ENCODE assay signal across 8 cellular contexts in the genomic region with DNA sequence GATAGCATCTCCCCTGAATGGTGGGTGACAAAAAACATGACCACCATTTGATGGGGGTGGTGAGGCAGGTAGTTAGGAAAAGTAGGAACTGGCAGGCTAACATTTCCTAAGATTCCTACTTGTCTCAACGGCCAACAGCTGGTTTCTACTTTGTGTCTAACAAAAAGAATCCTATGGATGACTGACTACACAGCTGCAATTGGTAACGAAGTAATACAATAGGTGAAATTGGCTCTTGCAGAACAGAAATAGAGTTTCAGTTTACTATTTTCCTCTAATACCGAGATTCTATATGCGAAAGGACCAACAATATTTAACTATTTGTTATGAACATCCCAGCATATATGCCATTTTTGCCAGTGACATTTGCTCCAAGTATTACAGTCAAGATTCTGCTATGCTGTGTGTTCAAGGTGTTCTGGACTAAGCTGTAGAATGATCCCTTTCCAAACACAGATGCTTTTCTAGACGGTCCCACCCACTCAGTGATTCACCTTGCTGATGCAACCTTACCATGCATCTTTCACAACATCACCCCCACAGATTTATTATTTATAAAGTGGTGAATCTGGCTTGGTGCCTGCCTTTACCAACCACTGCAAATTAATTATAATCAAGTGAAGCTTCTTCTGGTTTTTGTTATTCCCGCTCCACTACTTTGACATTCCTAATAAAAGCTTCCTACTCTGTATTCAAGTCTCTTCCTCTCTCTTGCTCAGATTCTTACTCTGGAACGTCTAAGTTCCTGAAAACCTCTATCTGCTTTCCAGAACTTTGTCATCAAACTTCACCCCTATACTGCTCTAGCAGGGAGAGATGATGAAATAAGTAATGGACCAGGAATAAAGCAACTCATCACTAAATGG.
DNase-seq lines count a peak whose midpoint lies in the region; ATAC-seq and TF ChIP-seq lines count a peak whose summit lies in the region.

No MANE protein-coding gene starts in this region.

- DNase-seq in NK-92 treated with Interleukin-12 subunit alpha and Interleukin-12 subunit beta, amount 100 ng/mL, for 24 hours (lab: John Stamatoyannopoulos, UW), result peak; percentile 28
- DNase-seq in NK-92 (lab: John Stamatoyannopoulos, UW; ENCODE audit: unreplicated experiment) (no peak), RWPE1 (ENCODE audit: low spot score) (peak; percentile 93), epithelial cell of prostate (ENCODE audit: low read depth, low spot score) (peak; percentile 64), HEK293T (ENCODE audit: extremely low spot score) (no peak)
- peak; percentile 14 to 51 for DNase-seq in stimulated activated CD4-positive, alpha-beta T cell treated with anti-CD3 and anti-CD28 coated beads, Interleukin-2, amount 100 ng/mL, for 24 hours

- POLR2A ChIA-PET in RWPE1 (lab: Yijun Ruan, JAX; ENCODE audit: low non-redundant PET), result interaction anchor here (1.1 kb wide), 1 partner anchor 17 kb away, joined by 6 read pairs; a partner anchor contains a TSS
- POLR2A ChIA-PET in HEK293T (lab: Yijun Ruan, JAX), result interaction anchor here (2.0 to 2.8 kb wide), 2 partner anchors 16 to 29 kb away, joined by 4 to 13 read pairs; a partner anchor contains a TSS

- H3K27ac ChIP-seq in RWPE1 (no peak overlapping the region), epithelial cell of prostate (peak overlapping the region; percentile 80)

- CTCF ChIA-PET in RWPE1 (lab: Yijun Ruan, JAX), result interaction anchor here (0.6 to 1.1 kb wide), 4 partner anchors 15 to 156 kb away, joined by 3 read pairs; no protein-coding TSS in a partner anchor
- CTCF ChIA-PET in HEK293T (lab: Yijun Ruan, JAX), result interaction anchor here (1.6 kb wide), 1 partner anchor 8 kb away, joined by 7 read pairs; no protein-coding TSS in a partner anchor

- no peak for TF ChIP-seq CTCF in RWPE1 (conservative IDR thresholded peaks at IDR 0.05; ENCODE audit: low read depth)

- no peak for ATAC-seq in GM19328 (IDR thresholded peaks at IDR 0.05; ENCODE audit: unreplicated experiment)
- ATAC-seq in GM21447 (IDR thresholded peaks at IDR 0.05; ENCODE audit: unreplicated experiment), result no peak

TF ChIP-seq in HEK293T, 16 proteins besides CTCF, POLR2A, EP300 and RAD21:
- TF ChIP-seq FOXA1 (IDR thresholded peaks at IDR 0.05) (no peak), FOXK2 (IDR thresholded peaks at IDR 0.05) (no peak), FOXM1 (IDR thresholded peaks at IDR 0.05; ENCODE audit: borderline replicate concordance) (no peak), ELF4 (IDR thresholded peaks at IDR 0.05) (no peak), HDGF (IDR thresholded peaks at IDR 0.05; ENCODE audit: borderline replicate concordance) (no peak), TARDBP (IDR thresholded peaks at IDR 0.05) (no peak), LEF1 (IDR thresholded peaks at IDR 0.05; ENCODE audit: borderline replicate concordance) (no peak), CTBP1 (IDR thresholded peaks at IDR 0.05; ENCODE audit: borderline replicate concordance) (no peak), ARNT (IDR thresholded peaks at IDR 0.05) (no peak), SUZ12 (IDR thresholded peaks at IDR 0.05) (no peak), BHLHE40 (IDR thresholded peaks at IDR 0.05; ENCODE audit: borderline replicate concordance) (no peak), NFRKB (IDR thresholded peaks at IDR 0.05) (no peak), SP1 (IDR thresholded peaks at IDR 0.05) (no peak), L3MBTL2 (conservative IDR thresholded peaks at IDR 0.05) (no peak), ZNF384 (IDR thresholded peaks at IDR 0.05) (no peak)
- TF ChIP-seq, protein P1, sequence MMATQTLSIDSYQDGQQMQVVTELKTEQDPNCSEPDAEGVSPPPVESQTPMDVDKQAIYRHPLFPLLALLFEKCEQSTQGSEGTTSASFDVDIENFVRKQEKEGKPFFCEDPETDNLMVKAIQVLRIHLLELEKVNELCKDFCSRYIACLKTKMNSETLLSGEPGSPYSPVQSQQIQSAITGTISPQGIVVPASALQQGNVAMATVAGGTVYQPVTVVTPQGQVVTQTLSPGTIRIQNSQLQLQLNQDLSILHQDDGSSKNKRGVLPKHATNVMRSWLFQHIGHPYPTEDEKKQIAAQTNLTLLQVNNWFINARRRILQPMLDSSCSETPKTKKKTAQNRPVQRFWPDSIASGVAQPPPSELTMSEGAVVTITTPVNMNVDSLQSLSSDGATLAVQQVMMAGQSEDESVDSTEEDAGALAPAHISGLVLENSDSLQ (IDR thresholded peaks at IDR 0.05), result no peak

Comparison
In these comparisons a context has a peak if more than half of its experiments do, and no peak if none do; other contexts are left out.
1. DNase-seq: peak in NK-92 treated with Interleukin-12 subunit alpha and Interleukin-12 subunit beta, amount 100 ng/mL, for 24 hours (single experiment), RWPE1 (single experiment), epithelial cell of prostate (single experiment) and stimulated activated CD4-positive, alpha-beta T cell treated with anti-CD3 and anti-CD28 coated beads, Interleukin-2, amount 100 ng/mL, for 24 hours (2 of 2); none in NK-92 (single experiment) and HEK293T (single experiment).